ENCODE assay signal across 16 cellular contexts in genomic region chr22:20588092-20588842, GRCh38.
DNase-seq lines count a peak whose midpoint lies in the region; ATAC-seq, FAIRE-seq and TF ChIP-seq lines count a peak whose summit lies in the region.
"Had no signal": no experiment of that assay in that cellular context is flagged by ENCODE, and none has a peak within 500 bp of the region (broad histone marks: within the 10 kb centered on the region; RNA-seq: fewer than 3 reads in every experiment).

No MANE protein-coding gene starts in this region.

- no peak for TF ChIP-seq RAD21 in A549 (conservative IDR thresholded peaks at IDR 0.05 in 1 of 2, IDR thresholded peaks at IDR 0.05 in 1 of 2)

- no peak overlapping the region for H3K27ac Mint-ChIP-seq in GM23338
- H3K27ac Mint-ChIP-seq in mesothelial cell of epicardium, result peak overlapping the region; percentile 59
- H3K27ac Mint-ChIP-seq: activated naive CD4-positive, alpha-beta T cell treated with anti-CD3 and anti-CD28 coated beads, Interleukin-2, amount 50 U/mL, for 24 hours; activated T-helper 1 cell treated with anti-CD3 and anti-CD28 coated beads, Interleukin-12 subunit alpha, Interleukin-12 subunit beta, Interleukin-2, Interleukin-4 antibody, amounts not matched to agents 30 ng/mL and 10 ng/mL and 1 ng/mL, durations not matched to agents 14 hours and 24 hours and 36 hours had no signal

- peak; percentile 8 to 15; a peak in 2 of 6 replicates for ATAC-seq in A549
- ATAC-seq in GM23338, result no peak
- no peak for ATAC-seq in HG03520 (IDR thresholded peaks at IDR 0.05; ENCODE audit: unreplicated experiment)
- ATAC-seq: Panc1 had no signal

- in situ Hi-C loops in brain microvascular endothelial cell (cut with HindIII; ENCODE audit: low pct_ligation_motif_present, low sequenced_read_pairs), result no loop called here

- H3K9me3 Mint-ChIP-seq in GM23338 (no peaks in the 10 kb centered on the region), mesothelial cell of epicardium (no peaks in the 10 kb centered on the region)
- H3K9me3 Mint-ChIP-seq: activated naive CD4-positive, alpha-beta T cell treated with anti-CD3 and anti-CD28 coated beads, Interleukin-2, amount 50 U/mL, for 24 hours; activated T-helper 1 cell treated with anti-CD3 and anti-CD28 coated beads, Interleukin-12 subunit alpha, Interleukin-12 subunit beta, Interleukin-2, Interleukin-4 antibody, amounts not matched to agents 30 ng/mL and 10 ng/mL and 1 ng/mL, durations not matched to agents 14 hours and 24 hours and 36 hours; CD8-positive, alpha-beta memory T cell had no signal

- POLR2A ChIA-PET in A549 (lab: Yijun Ruan, JAX), result no interaction called here
- POLR2A ChIA-PET in A673 (lab: Charles Lee; ENCODE audit: low non-redundant PET), result no interaction called here

- H3F3A ChIP-seq in GM23338 (replicated peaks; ENCODE audit: low read depth), result no peaks in the 10 kb centered on the region

- no peak overlapping the region for H3K27ac ChIP-seq in A549
- peak overlapping the region; percentile 63; the same call in 1 of the 2 replicates for H3K27ac ChIP-seq in GM23338 (ENCODE audit: low read depth)
- no peak overlapping the region for H3K27ac ChIP-seq in brain microvascular endothelial cell
- H3K27ac ChIP-seq in A673 (ENCODE audit: low read depth, low read length, poor library complexity, severe bottlenecking), result no peak overlapping the region
- H3K27ac ChIP-seq: testis had no signal

- H3K4me3 ChIP-seq in A549 (no peak overlapping the region), GM23338 (no peak overlapping the region), brain microvascular endothelial cell (ENCODE audit: low read depth, low read length) (no peak overlapping the region), A673 (ENCODE audit: low read depth, low read length, poor library complexity, severe bottlenecking) (no peak overlapping the region)
- H3K4me3 ChIP-seq: testis had no signal

- H3K27me3 Mint-ChIP-seq in GM23338 (ENCODE audit: insufficient read depth, low read depth, poor library complexity) (peaks cover 7% of the 10 kb centered on the region), mesothelial cell of epicardium (ENCODE audit: low read depth) (no peaks in the 10 kb centered on the region)
- H3K27me3 Mint-ChIP-seq: activated naive CD4-positive, alpha-beta T cell treated with anti-CD3 and anti-CD28 coated beads, Interleukin-2, amount 50 U/mL, for 24 hours; CD8-positive, alpha-beta memory T cell had no signal

- H3K4me1 Mint-ChIP-seq in GM23338, result peaks cover 2% of the 10 kb centered on the region; the same call in 1 of the 3 replicates
- H3K4me1 Mint-ChIP-seq in mesothelial cell of epicardium, result no peaks in the 10 kb centered on the region

- TF ChIP-seq CTCF in A549 (IDR thresholded peaks at IDR 0.05) (no peak), GM23338 (conservative IDR thresholded peaks at IDR 0.05; ENCODE audit: low read depth in 2 of 2) (peak; percentile 15 to 26; a peak in 3 of 4 replicates), brain microvascular endothelial cell (IDR thresholded peaks at IDR 0.05; ENCODE audit: low read depth, low read length, missing control alignments) (peak; percentile 13), mesothelial cell of epicardium (IDR thresholded peaks at IDR 0.05; ENCODE audit: unreplicated experiment) (no peak), A673 (conservative IDR thresholded peaks at IDR 0.05; ENCODE audit: low read depth, low read length) (no peak)

- WGBS in A549 (ENCODE audit: missing lambda C conversion rate), result 83% methylated on average over 2 of the region's 7 CpGs

- H3K27me3 ChIP-seq in GM23338 (ENCODE audit: insufficient read depth) (no peaks in the 10 kb centered on the region), brain microvascular endothelial cell (replicated peaks) (no peaks in the 10 kb centered on the region), A673 (replicated peaks; ENCODE audit: insufficient read depth, low read depth, low read length, poor library complexity) (no peaks in the 10 kb centered on the region)
- H3K27me3 ChIP-seq: testis had no signal

- H3K9me2 ChIP-seq in GM23338 (ENCODE audit: insufficient read depth), result no peaks in the 10 kb centered on the region

- BruUV-seq in A673 (replicated peaks; lab: Mats Ljungman, UMichigan), result no TSS peak

- H3K36me3 Mint-ChIP-seq in GM23338 (ENCODE audit: low read depth), result peaks cover 15% of the 10 kb centered on the region
- H3K36me3 Mint-ChIP-seq in mesothelial cell of epicardium, result peaks cover 1% of the 10 kb centered on the region
- H3K36me3 Mint-ChIP-seq: activated naive CD4-positive, alpha-beta T cell treated with anti-CD3 and anti-CD28 coated beads, Interleukin-2, amount 50 U/mL, for 24 hours had no signal

- no peaks in the 10 kb centered on the region for H4K20me1 ChIP-seq in GM23338 (replicated peaks; ENCODE audit: insufficient read depth)

- H3K4me3 Mint-ChIP-seq in GM23338, result no peak overlapping the region
- no peak overlapping the region for H3K4me3 Mint-ChIP-seq in mesothelial cell of epicardium
- H3K4me3 Mint-ChIP-seq: activated naive CD4-positive, alpha-beta T cell treated with anti-CD3 and anti-CD28 coated beads, Interleukin-2, amount 50 U/mL, for 24 hours; activated T-helper 1 cell treated with anti-CD3 and anti-CD28 coated beads, Interleukin-12 subunit alpha, Interleukin-12 subunit beta, Interleukin-2, Interleukin-4 antibody, amounts not matched to agents 30 ng/mL and 10 ng/mL and 1 ng/mL, durations not matched to agents 14 hours and 24 hours and 36 hours; CD8-positive, alpha-beta memory T cell had no signal

- TF ChIP-seq EP300 in A549 (IDR thresholded peaks at IDR 0.05), result no peak

- H3K9me3 ChIP-seq in A549 (no peaks in the 10 kb centered on the region), A673 (ENCODE audit: low read depth, low read length, poor library complexity, severe bottlenecking) (no peaks in the 10 kb centered on the region)
- H3K9me3 ChIP-seq: testis had no signal

- H3K4me2 ChIP-seq in A549, result no peak overlapping the region
- H3K4me2 ChIP-seq in GM23338, result no peak overlapping the region

- no peaks in the 10 kb centered on the region for H3K4me1 ChIP-seq in A549
- no peaks in the 10 kb centered on the region for H3K4me1 ChIP-seq in GM23338 (ENCODE audit: insufficient read depth)
- H3K4me1 ChIP-seq in A673 (ENCODE audit: insufficient read depth, low read length, poor library complexity, severe bottlenecking), result no peaks in the 10 kb centered on the region
- H3K4me1 ChIP-seq: testis had no signal

- intact Hi-C loops in A673 (cut with micrococcal nuclease; ENCODE audit: unreplicated experiment), result no loop called here

- CTCF ChIA-PET in A549 (lab: Yijun Ruan, JAX), result interaction anchor here (0.7 to 1.6 kb wide), 3 partner anchors 16 to 39 kb away, joined by 3 read pairs; no protein-coding TSS in a partner anchor
- CTCF ChIA-PET in A673 (lab: Charles Lee), result no interaction called here

- H3K79me2 ChIP-seq in GM23338 (replicated peaks; ENCODE audit: insufficient read depth), result no peaks in the 10 kb centered on the region

- no peak for TF ChIP-seq POLR2A in A549 (IDR thresholded peaks at IDR 0.05; ENCODE audit: low read length)

- H3K36me3 ChIP-seq in GM23338 (ENCODE audit: insufficient read depth) (0 out of 2 replicates have a peak, but pooled peaks cover 7% of the 10 kb centered on the region), brain microvascular endothelial cell (replicated peaks) (peaks cover 43% of the 10 kb centered on the region), A673 (ENCODE audit: insufficient read depth, low read length, poor library complexity, severe bottlenecking) (peaks cover 28% of the 10 kb centered on the region)

- H2AFZ ChIP-seq in GM23338, result no peak overlapping the region

- no peak for FAIRE-seq in A549 (lab: Jason Lieb, UNC)

- DNase-seq in A549 (ENCODE audit: low read depth in 1 of 2, low spot score in 1 of 2) (no peak), GM23338 (ENCODE audit: low spot score) (no peak), brain microvascular endothelial cell (no peak), mesothelial cell of epicardium (ENCODE audit: low spot score in 2 of 2, unreplicated experiment in 2 of 2) (no peak), A673 (ENCODE audit: low spot score) (no peak), NCI-H748 treated with DMSO at 0.1 percent for 48 hours (lab: John Stamatoyannopoulos, UW) (no peak)
- DNase-seq in stimulated activated CD8-positive, alpha-beta memory T cell treated with anti-CD3 and anti-CD28 coated beads, Interleukin-4, amount 100 ng/mL, for 48 hours, result no peak
- DNase-seq: CD8-positive, alpha-beta memory T cell; DMS53; occipital lobe; T-helper 9 cell; testis had no signal

TF ChIP-seq in A549, 52 proteins besides CTCF, POLR2A, EP300 and RAD21:
- TF ChIP-seq TP53 (CRISPR knock-in tag; IDR thresholded peaks at IDR 0.05) (no peak), ELK1 (IDR thresholded peaks at IDR 0.05; ENCODE audit: low read depth, low read length) (no peak), POLR2AphosphoS2 (conservative IDR thresholded peaks at IDR 0.05; ENCODE audit: low read length) (no peak), ZNF302 (CRISPR knock-in tag; IDR thresholded peaks at IDR 0.05) (no peak)

TF ChIP-seq in GM23338, 12 proteins besides CTCF, POLR2A, EP300 and RAD21 (continues in another document):
- no peak for TF ChIP-seq EZH2 (IDR thresholded peaks at IDR 0.05; ENCODE audit: low read depth, unreplicated experiment)
- TF ChIP-seq EZH2phosphoT487 (IDR thresholded peaks at IDR 0.05; ENCODE audit: unreplicated experiment), result no peak
- no peak for TF ChIP-seq ETS1 (IDR thresholded peaks at IDR 0.05)
- TF ChIP-seq JUNB (IDR thresholded peaks at IDR 0.05; ENCODE audit: unreplicated experiment), result no peak
- TF ChIP-seq STAT1 (IDR thresholded peaks at IDR 0.05; ENCODE audit: unreplicated experiment), result no peak
- TF ChIP-seq ZNF331 (CRISPR knock-in tag; IDR thresholded peaks at IDR 0.05; ENCODE audit: low read depth), result no peak

Comparison
In these comparisons a context has a peak if more than half of its experiments do, and no peak if none do; other contexts are left out.
1. ATAC-seq: peak in A549 (2 of 2); none in GM23338 (single experiment) and HG03520 (single experiment).
2. CTCF ChIP-seq: peak in GM23338 (2 of 2) and brain microvascular endothelial cell (single experiment); none in A549 (single experiment), mesothelial cell of epicardium (single experiment) and A673 (single experiment).